22 cellular contexts compared by ENCODE assay signal in genomic region chr17:51079049-51079448, GRCh38. TPM values are rescaled to one million over a fixed set of nuclear protein-coding genes. Genes with fewer than 3 reads are reported as not detected.
DNase-seq lines count a peak whose midpoint lies in the region; ATAC-seq, FAIRE-seq and TF ChIP-seq lines count a peak whose summit lies in the region.
"Had no signal": no experiment of that assay in that cellular context is flagged by ENCODE, and none has a peak within 500 bp of the region (broad histone marks: within the 10 kb centered on the region; RNA-seq: fewer than 3 reads in every experiment).

No MANE protein-coding gene starts in this region.

- no peak overlapping the region for H2AFZ ChIP-seq in K562 (ENCODE audit: low read depth, low read length)

- in situ Hi-C loops in K562 (cut with MboI) = no loop called here

- FAIRE-seq in K562 (lab: Jason Lieb, UNC) = no peak
- FAIRE-seq: keratinocyte had no signal

- H3K4me2 ChIP-seq in K562 (ENCODE audit: insufficient read depth, low read length) = no peak overlapping the region

- TF ChIP-seq POLR2A in K562 (conservative IDR thresholded peaks at IDR 0.05) (no peak), suprapubic skin (IDR thresholded peaks at IDR 0.05) (no peak)

- DNase-seq in Daoy (ENCODE audit: low read depth) (peak; percentile 14), HT1080 (ENCODE audit: low read depth) (peak; percentile 66), K562 (ENCODE audit: extremely low read depth in 1 of 4, low spot score in 3 of 4) (no peak), myocyte (ENCODE audit: low read depth) (peak; percentile 68), NCI-H2171 treated with DMSO at 0.1 percent for 48 hours (lab: John Stamatoyannopoulos, UW) (no peak), suprapubic skin (ENCODE audit: low spot score in 2 of 2) (no peak), inferior parietal cortex (ENCODE audit: extremely low spot score) (no peak)
- DNase-seq: activated CD8-positive, alpha-beta memory T cell treated with anti-CD3 and anti-CD28 coated beads for 24 hours; activated naive CD8-positive, alpha-beta T cell treated with anti-CD3 and anti-CD28 coated beads, Interleukin-2, amount 50 U/mL, for 24 hours; DMS79; endodermal cell; glutamatergic neuron; KG1; midbrain; NCI-H1417; nucleus accumbens; stimulated activated CD4-positive, alpha-beta T cell treated with anti-CD3 and anti-CD28 coated beads, Interleukin-4, amount 100 ng/mL, for 4 hours; T-cell had no signal

- H3K27ac ChIP-seq in K562 (ENCODE audit: extremely low read depth, low read depth, low read length) (no peak overlapping the region), suprapubic skin (no peak overlapping the region)
- H3K27ac ChIP-seq: C4-2B had no signal

- ATAC-seq in K562 = no peak
- ATAC-seq in activated CD4-positive, CD25-positive, alpha-beta regulatory T cell treated with anti-CD3 and anti-CD28 coated beads, Interleukin-2, amount 50 U/mL, for 24 hours = no peak
- ATAC-seq: activated naive CD8-positive, alpha-beta T cell treated with anti-CD3 and anti-CD28 coated beads, Interleukin-2, amount 50 U/mL, for 24 hours; activated T-helper 17 cell treated with anti-CD3 and anti-CD28 coated beads, Interleukin-2, amount 50 U/mL, for 72 hours; T-cell had no signal

- peaks cover 3% of the 10 kb centered on the region; the same call in 1 of the 2 replicates for H4K20me1 ChIP-seq in K562 (replicated peaks; ENCODE audit: control insufficient read depth, insufficient read depth, low read length)

- H3K9me3 ChIP-seq in K562 (replicated peaks; ENCODE audit: control insufficient read depth, insufficient read depth, low read depth, low read length) = no peaks in the 10 kb centered on the region
- H3K9me3 ChIP-seq in suprapubic skin = no peaks in the 10 kb centered on the region

- WGBS in K562 (ENCODE audit: insufficient coverage, low coverage, missing lambda C conversion rate) = 76% methylated on average over 5 of the region's 5 CpGs
- 75% methylated on average over 5 of the region's 5 CpGs for WGBS in suprapubic skin

- TSS peak; percentile 34 for BruUV-seq in K562 (replicated peaks; lab: Mats Ljungman, UMichigan)

- H3K9ac ChIP-seq in K562 (ENCODE audit: insufficient read depth in 1 of 2, low read depth in 2 of 2, low read length in 2 of 2) = no peak overlapping the region

- no peak for TF ChIP-seq EP300 in K562 (IDR thresholded peaks at IDR 0.05; ENCODE audit: low read length)
- no peak for TF ChIP-seq EP300 in suprapubic skin (IDR thresholded peaks at IDR 0.05)

- no peaks in the 10 kb centered on the region for H3K9me1 ChIP-seq in K562 (ENCODE audit: control insufficient read depth, insufficient read depth, low read length)

- H3K79me2 ChIP-seq in K562 (ENCODE audit: control insufficient read depth, insufficient read depth, low read length) = peaks cover 33% of the 10 kb centered on the region

- H3K36me3 ChIP-seq in K562 (ENCODE audit: control insufficient read depth, insufficient read depth, low read length) (peaks cover 48% of the 10 kb centered on the region), suprapubic skin (peaks cover 27% of the 10 kb centered on the region)

- no peak for TF ChIP-seq RAD21 in K562 (CRISPR knock-in tag; conservative IDR thresholded peaks at IDR 0.05 in 1 of 2, IDR thresholded peaks at IDR 0.05 in 1 of 2)

- CTCF ChIA-PET in K562 (lab: Yijun Ruan, JAX; ENCODE audit: low intra/inter-chr PET ratio) = no interaction called here

- H3K4me1 ChIP-seq in K562 (replicated peaks in 1 of 2; ENCODE audit: control insufficient read depth in 2 of 2, insufficient read depth in 2 of 2, low read length in 2 of 2) (no peaks in the 10 kb centered on the region), suprapubic skin (no peaks in the 10 kb centered on the region)

- POLR2A ChIA-PET in K562 (lab: Yijun Ruan, JAX) = interaction anchor here (1.0 kb wide), 1 partner anchor 10 kb away, joined by 4 read pairs; no protein-coding TSS in a partner anchor

- intact Hi-C loops in K562 (cut with micrococcal nuclease) = no loop called here

- no peaks in the 10 kb centered on the region for H3K27me3 ChIP-seq in K562 (ENCODE audit: control insufficient read depth in 2 of 2, insufficient read depth in 2 of 2, low read length in 2 of 2)
- no peaks in the 10 kb centered on the region for H3K27me3 ChIP-seq in suprapubic skin

- TF ChIP-seq CTCF in K562 (IDR thresholded peaks at IDR 0.05 in 2 of 3, conservative IDR thresholded peaks at IDR 0.05 in 1 of 3; ENCODE audit: insufficient read depth in 2 of 3, low read depth in 1 of 3, low read length in 3 of 3) (no peak), suprapubic skin (IDR thresholded peaks at IDR 0.05) (no peak)

- no peak overlapping the region for H3K4me3 ChIP-seq in K562
- H3K4me3 ChIP-seq in suprapubic skin = no peak overlapping the region

TF ChIP-seq in K562, 482 proteins besides CTCF, POLR2A, EP300 and RAD21:
- TF ChIP-seq DPF2 (IDR thresholded peaks at IDR 0.05) (0 out of 2 replicates have a peak, but pooled peaks have one; percentile 21), ZNF384 (IDR thresholded peaks at IDR 0.05; ENCODE audit: low read depth, low read length) (peak; percentile 88), ATF3 (IDR thresholded peaks at IDR 0.05) (peak; percentile 70), ATF3 (CRISPR knock-in tag; conservative IDR thresholded peaks at IDR 0.05) (no peak), CEBPB (tag; IDR thresholded peaks at IDR 0.05) (no peak), CEBPG (CRISPR knock-in tag; IDR thresholded peaks at IDR 0.05) (peak; percentile 34; the same call in 1 of the 2 replicates), CEBPG (tag; conservative IDR thresholded peaks at IDR 0.05 in 1 of 2, IDR thresholded peaks at IDR 0.05 in 1 of 2) (no peak), EHMT2 (IDR thresholded peaks at IDR 0.05) (peak; percentile 43; the same call in 1 of the 2 replicates), FOSL1 (tag; conservative IDR thresholded peaks at IDR 0.05) (0 out of 2 replicates have a peak, but pooled peaks have one; percentile 22), JUND (IDR thresholded peaks at IDR 0.05; ENCODE audit: borderline replicate concordance, low read depth, low read length) (peak; percentile 24; the same call in 1 of the 2 replicates), JUND (tag; IDR thresholded peaks at IDR 0.05; ENCODE audit: borderline replicate concordance, low read depth, low read length) (no peak; the same call in 2 of the 3 replicates), CREB5 (CRISPR knock-in tag; IDR thresholded peaks at IDR 0.05) (no peak), THRB (CRISPR knock-in tag; conservative IDR thresholded peaks at IDR 0.05) (no peak)

RNA-seq across cellular contexts. Expression of gene SPAG9, which starts 41.6 kb away (rescaled TPM):
- total RNA-seq in Daoy (2014; rRNA removed; shearing (Covaris generic)) = 51.6 and 54.2 TPM in 2 replicates
- 34.4 and 37.1 TPM in 2 replicates for total RNA-seq in HT1080 (2014; rRNA removed; shearing (Covaris generic))
- polyA plus RNA-seq in HT1080 (2015; cell fraction: cytosol; rRNA removed) = 22.4 and 23.8 TPM in 2 replicates
- 117 and 119 TPM in 2 replicates for polyA plus RNA-seq in HT1080 (2015; cell fraction: nucleus; rRNA removed)
- 145 and 406 TPM in 2 replicates for total RNA-seq in K562 (2011; cell fraction: chromatin; rRNA removed; ENCODE audit: low replicate concordance)
- 54.2 and 98.0 TPM in 2 replicates for total RNA-seq in K562 (2011; cell fraction: nucleolus; rRNA removed)
- 135 and 220 TPM in 2 replicates for total RNA-seq in K562 (2011; cell fraction: nucleoplasm; rRNA removed)
- total RNA-seq in K562 (2014; rRNA removed) = 41.8 and 53.8 TPM in 2 replicates
- 87.8 and 101 TPM in 2 replicates for total RNA-seq in K562 (2014; rRNA removed; fragmentation: Illumina TruSeq; extraction: Trizol)
- 79.7 and 99.2 TPM in 2 replicates for total RNA-seq in K562 (2015; rRNA removed; fragmentation: Illumina TruSeq; extraction: Trizol)
- 61.5 and 65.1 TPM in 2 replicates for total RNA-seq in K562 (2021)
- polyA plus RNA-seq in K562 (2011; rRNA removed) = 62.1 and 65.8 TPM in 2 replicates
- 12.8 and 27.7 TPM in 2 replicates for polyA plus RNA-seq in K562 (2011; cell fraction: cytosol; rRNA removed)
- polyA plus RNA-seq in K562 (2011; cell fraction: nucleus; rRNA removed) = 98.3 and 139 TPM in 2 replicates
- 54.2 and 56.4 TPM in 2 replicates for polyA plus RNA-seq in K562 (2012)
- polyA plus RNA-seq in K562 (2014; fragmentation: Illumina TruSeq; extraction: Trizol) = 58.2 and 59.8 TPM in 2 replicates
- polyA plus RNA-seq in K562 (2014; fragmentation: Nextera tagmentation; extraction: Ambion mirVana) = 10 to 100 TPM; 12.2 to 15.2 TPM
- polyA plus RNA-seq in K562 (2014; rRNA removed) = 34.8 and 42.7 TPM in 2 replicates
- 152 and 201 TPM in 2 replicates for polyA minus RNA-seq in K562 (2011; rRNA and poly(A)+ RNA removed)
- 40.0 and 51.0 TPM in 2 replicates for polyA minus RNA-seq in K562 (2011; cell fraction: cytosol; rRNA and poly(A)+ RNA removed)
- 66.4 and 137 TPM in 2 replicates for polyA minus RNA-seq in K562 (2011; cell fraction: nucleus; rRNA and poly(A)+ RNA removed)
- 92.1 and 93.2 TPM in 2 replicates for total RNA-seq in myocyte
- polyA plus RNA-seq in myocyte (2012) = 38.8 TPM
- 100 to 1,000 TPM in 1 of 4 donors, 10 to 100 TPM in 3; 68.8 to 176 (median 80.6) TPM for total RNA-seq in suprapubic skin

Comparison
In these comparisons a context has a peak if more than half of its experiments do, and no peak if none do; other contexts are left out.
1. DNase-seq: peak in Daoy (single experiment), HT1080 (single experiment) and myocyte (single experiment); none in K562 (0 of 4), NCI-H2171 treated with DMSO at 0.1 percent for 48 hours (single experiment), suprapubic skin (0 of 2) and inferior parietal cortex (single experiment).